In the genomic region with DNA sequence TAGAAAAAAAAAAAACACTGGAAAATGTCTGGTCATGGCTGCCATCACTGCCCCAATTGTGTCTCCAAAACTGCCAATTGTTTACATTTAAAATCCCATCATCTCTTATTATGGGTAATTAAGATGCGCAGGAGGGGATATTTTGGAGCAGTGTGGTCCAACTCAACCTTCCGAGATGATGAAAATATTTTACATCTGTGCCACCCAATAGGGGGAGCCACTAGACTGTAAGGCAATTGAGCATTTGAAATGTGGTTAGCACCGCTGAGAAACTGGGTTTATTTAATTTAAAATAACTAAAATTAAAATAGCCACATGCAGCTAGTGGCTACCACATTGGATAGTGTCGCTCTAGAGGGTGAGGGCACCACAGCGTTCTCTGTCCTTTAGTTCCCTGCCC, we compare ENCODE assay signal across 9 cellular contexts. TPM values are rescaled to one million over a fixed set of nuclear protein-coding genes. Genes with fewer than 3 reads are reported as not detected.
DNase-seq lines count a peak whose midpoint lies in the region; ATAC-seq and TF ChIP-seq lines count a peak whose summit lies in the region.
"Had no signal": no experiment of that assay in that cellular context is flagged by ENCODE, and none has a peak within 500 bp of the region (broad histone marks: within the 10 kb centered on the region; RNA-seq: fewer than 3 reads in every experiment).

No MANE protein-coding gene starts in this region.

- H3K36me3 Mint-ChIP-seq in activated T-helper 2 cell treated with anti-CD3 and anti-CD28 coated beads, Interferon-gamma antibody, Interleukin-2, Interleukin-4, amounts not matched to agents 10 μg/mL and 5 μg/mL and 100 μg/mL, durations not matched to agents 14 hours and 24 hours and 36 hours (ENCODE audit: low read depth), result no peaks in the 10 kb centered on the region

- peaks cover 31% of the 10 kb centered on the region for H3K27me3 ChIP-seq in DOHH2 (ENCODE audit: control insufficient read depth, low read length)
- H3K27me3 ChIP-seq in NT2/D1 (ENCODE audit: insufficient read depth, insufficient read length), result no peaks in the 10 kb centered on the region

- H3K9ac ChIP-seq in NT2/D1 (ENCODE audit: insufficient read length, low read depth), result no peak overlapping the region

- no peaks in the 10 kb centered on the region for H3K9me2 ChIP-seq in DOHH2 (replicated peaks; ENCODE audit: control insufficient read depth, low read length)

- H3K4me2 ChIP-seq in DOHH2 (ENCODE audit: low read length), result no peak overlapping the region

- intact Hi-C loops in activated T-helper 2 cell treated with anti-CD3 and anti-CD28 coated beads, Interferon-gamma antibody, Interleukin-2, Interleukin-4, amounts not matched to agents 10 μg/mL and 5 μg/mL and 100 μg/mL, durations not matched to agents 14 hours and 24 hours and 36 hours (cut with micrococcal nuclease), result no loop called here

- peaks cover 6% of the 10 kb centered on the region for H3K4me1 Mint-ChIP-seq in activated T-helper 2 cell treated with anti-CD3 and anti-CD28 coated beads, Interferon-gamma antibody, Interleukin-2, Interleukin-4, amounts not matched to agents 10 μg/mL and 5 μg/mL and 100 μg/mL, durations not matched to agents 14 hours and 24 hours and 36 hours (ENCODE audit: low read depth)

- DNase-seq in ACHN (peak; percentile 11), NT2/D1 (ENCODE audit: low read depth, low spot score) (peak; percentile 9), fibroblast of pulmonary artery (ENCODE audit: low read depth) (peak; percentile 14), hippocampal formation (lab: John Stamatoyannopoulos, UW) (no peak), NCI-H187 treated with DMSO at 0.1 percent for 48 hours (lab: John Stamatoyannopoulos, UW) (no peak)
- no peak for DNase-seq in activated T-helper 2 cell treated with anti-CD3 and anti-CD28 coated beads, Interferon-gamma antibody, Interleukin-2, Interleukin-4, amounts not matched to agents 10 μg/mL and 5 μg/mL and 100 μg/mL, durations not matched to agents 14 hours and 24 hours and 36 hours (ENCODE audit: low spot score)
- DNase-seq: Kasumi-1 had no signal

- peak; percentile 54 for TF ChIP-seq CTCF in DOHH2 (IDR thresholded peaks at IDR 0.05; ENCODE audit: low read depth, low read length, poor library complexity, severe bottlenecking)
- TF ChIP-seq CTCF in fibroblast of pulmonary artery (IDR thresholded peaks at IDR 0.05; ENCODE audit: low read length, missing control alignments), result peak; percentile 45

- H3K36me3 ChIP-seq in DOHH2 (ENCODE audit: control insufficient read depth, low read length), result no peaks in the 10 kb centered on the region
- H3K36me3 ChIP-seq in NT2/D1 (ENCODE audit: insufficient read depth, insufficient read length, low read length), result no peaks in the 10 kb centered on the region

- H4K20me1 ChIP-seq in DOHH2 (ENCODE audit: control insufficient read depth, insufficient read depth, low read depth, low read length), result no peaks in the 10 kb centered on the region

- H3K9me3 ChIP-seq in DOHH2 (ENCODE audit: control insufficient read depth, insufficient read depth, low read length) (no peaks in the 10 kb centered on the region), NT2/D1 (ENCODE audit: insufficient read depth, low read length) (no peaks in the 10 kb centered on the region)

- ATAC-seq in GM21381 (IDR thresholded peaks at IDR 0.05; ENCODE audit: unreplicated experiment), result no peak

- no peak overlapping the region for H3K27ac ChIP-seq in DOHH2 (ENCODE audit: low read depth, low read length)

- H3K4me1 ChIP-seq in DOHH2 (ENCODE audit: control insufficient read depth, low read length), result no peaks in the 10 kb centered on the region
- H3K4me1 ChIP-seq in NT2/D1 (ENCODE audit: insufficient read depth, insufficient read length), result no peaks in the 10 kb centered on the region

- H3K9me3 Mint-ChIP-seq in activated T-helper 2 cell treated with anti-CD3 and anti-CD28 coated beads, Interferon-gamma antibody, Interleukin-2, Interleukin-4, amounts not matched to agents 10 μg/mL and 5 μg/mL and 100 μg/mL, durations not matched to agents 14 hours and 24 hours and 36 hours, result no peaks in the 10 kb centered on the region

- no peak overlapping the region for H3K4me3 Mint-ChIP-seq in activated T-helper 2 cell treated with anti-CD3 and anti-CD28 coated beads, Interferon-gamma antibody, Interleukin-2, Interleukin-4, amounts not matched to agents 10 μg/mL and 5 μg/mL and 100 μg/mL, durations not matched to agents 14 hours and 24 hours and 36 hours (ENCODE audit: low read depth)

- H3K27ac Mint-ChIP-seq in activated T-helper 2 cell treated with anti-CD3 and anti-CD28 coated beads, Interferon-gamma antibody, Interleukin-2, Interleukin-4, amounts not matched to agents 10 μg/mL and 5 μg/mL and 100 μg/mL, durations not matched to agents 14 hours and 24 hours and 36 hours, result no peak overlapping the region

- no peaks in the 10 kb centered on the region for H3K79me2 ChIP-seq in DOHH2 (ENCODE audit: control insufficient read depth, low read length)

- no peak overlapping the region for H3K4me3 ChIP-seq in DOHH2 (ENCODE audit: low read length)
- no peak overlapping the region for H3K4me3 ChIP-seq in NT2/D1 (ENCODE audit: insufficient read length, low read depth)
- H3K4me3 ChIP-seq in fibroblast of pulmonary artery (replicated peaks; ENCODE audit: low read depth, low read length), result no peak overlapping the region

- in situ Hi-C loops in ACHN (cut with HindIII; ENCODE audit: low pct_ligation_motif_present, low pct_unique_long_range_greater_than_20kb, low sequenced_read_pairs), result no loop called here

- peaks cover 20% of the 10 kb centered on the region for H3K27me3 Mint-ChIP-seq in activated T-helper 2 cell treated with anti-CD3 and anti-CD28 coated beads, Interferon-gamma antibody, Interleukin-2, Interleukin-4, amounts not matched to agents 10 μg/mL and 5 μg/mL and 100 μg/mL, durations not matched to agents 14 hours and 24 hours and 36 hours (ENCODE audit: low read depth)

- no peaks in the 10 kb centered on the region for H3F3A ChIP-seq in DOHH2 (ENCODE audit: control insufficient read depth, insufficient read depth)

RNA-seq across cellular contexts. Expression of gene MPO, which starts 3.6 kb away (rescaled TPM):
- total RNA-seq in activated T-helper 2 cell treated with anti-CD3 and anti-CD28 coated beads, Interferon-gamma antibody, Interleukin-2, Interleukin-4, amounts not matched to agents 10 μg/mL and 5 μg/mL and 100 μg/mL, durations not matched to agents 14 hours and 24 hours and 36 hours, result not detected in 2 replicates

RNA-seq across cellular contexts. Expression of gene LPO, which starts 38.7 kb away (rescaled TPM):
- total RNA-seq in activated T-helper 2 cell treated with anti-CD3 and anti-CD28 coated beads, Interferon-gamma antibody, Interleukin-2, Interleukin-4, amounts not matched to agents 10 μg/mL and 5 μg/mL and 100 μg/mL, durations not matched to agents 14 hours and 24 hours and 36 hours, result not detected in 2 replicates

RNA-seq across cellular contexts. Expression of gene TSPOAP1, which starts 51.5 kb away (rescaled TPM):
- total RNA-seq in activated T-helper 2 cell treated with anti-CD3 and anti-CD28 coated beads, Interferon-gamma antibody, Interleukin-2, Interleukin-4, amounts not matched to agents 10 μg/mL and 5 μg/mL and 100 μg/mL, durations not matched to agents 14 hours and 24 hours and 36 hours, result 21.9 and 22.3 TPM in 2 replicates

RNA-seq across cellular contexts. Expression of gene MKS1, which starts 58.1 kb away (rescaled TPM):
- 18.8 and 20.5 TPM in 2 replicates for total RNA-seq in activated T-helper 2 cell treated with anti-CD3 and anti-CD28 coated beads, Interferon-gamma antibody, Interleukin-2, Interleukin-4, amounts not matched to agents 10 μg/mL and 5 μg/mL and 100 μg/mL, durations not matched to agents 14 hours and 24 hours and 36 hours

Comparison
In these comparisons a context has a peak if more than half of its experiments do, and no peak if none do; other contexts are left out.
1. DNase-seq: peak in ACHN (single experiment), NT2/D1 (single experiment) and fibroblast of pulmonary artery (single experiment); none in hippocampal formation (0 of 2), activated T-helper 2 cell treated with anti-CD3 and anti-CD28 coated beads, Interferon-gamma antibody, Interleukin-2, Interleukin-4, amounts not matched to agents 10 μg/mL and 5 μg/mL and 100 μg/mL, durations not matched to agents 14 hours and 24 hours and 36 hours (single experiment) and NCI-H187 treated with DMSO at 0.1 percent for 48 hours (single experiment).